1 cellular context compared by ENCODE assay signal in genomic region chr12:122967151-122967550, GRCh38.
TF ChIP-seq lines count a peak whose summit lies in the region.

No MANE protein-coding gene starts in this region.

TF ChIP-seq in IMR-90, 13 proteins besides CTCF, POLR2A, EP300 and RAD21:
- TF ChIP-seq USF2 (IDR thresholded peaks at IDR 0.05; ENCODE audit: low read depth, low read length) (no peak), MAZ (IDR thresholded peaks at IDR 0.05; ENCODE audit: borderline replicate concordance, low read depth, low read length) (no peak), BHLHE40 (IDR thresholded peaks at IDR 0.05; ENCODE audit: low read depth, low read length) (no peak), MAFK (IDR thresholded peaks at IDR 0.05; ENCODE audit: low read depth, low read length) (no peak), CEBPB (IDR thresholded peaks at IDR 0.05; ENCODE audit: low read depth, low read length) (no peak), SMC3 (IDR thresholded peaks at IDR 0.05; ENCODE audit: low read depth, low read length) (no peak), FOS (IDR thresholded peaks at IDR 0.05; ENCODE audit: low read depth, low read length) (no peak), RCOR1 (IDR thresholded peaks at IDR 0.05; ENCODE audit: insufficient replicate concordance, low read length) (no peak), MXI1 (IDR thresholded peaks at IDR 0.05; ENCODE audit: borderline replicate concordance, low read depth, low read length) (no peak), CHD1 (IDR thresholded peaks at IDR 0.05; ENCODE audit: low read depth, low read length) (no peak)
- TF ChIP-seq, protein P1, sequence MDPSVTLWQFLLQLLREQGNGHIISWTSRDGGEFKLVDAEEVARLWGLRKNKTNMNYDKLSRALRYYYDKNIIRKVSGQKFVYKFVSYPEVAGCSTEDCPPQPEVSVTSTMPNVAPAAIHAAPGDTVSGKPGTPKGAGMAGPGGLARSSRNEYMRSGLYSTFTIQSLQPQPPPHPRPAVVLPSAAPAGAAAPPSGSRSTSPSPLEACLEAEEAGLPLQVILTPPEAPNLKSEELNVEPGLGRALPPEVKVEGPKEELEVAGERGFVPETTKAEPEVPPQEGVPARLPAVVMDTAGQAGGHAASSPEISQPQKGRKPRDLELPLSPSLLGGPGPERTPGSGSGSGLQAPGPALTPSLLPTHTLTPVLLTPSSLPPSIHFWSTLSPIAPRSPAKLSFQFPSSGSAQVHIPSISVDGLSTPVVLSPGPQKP (IDR thresholded peaks at IDR 0.05; ENCODE audit: borderline replicate concordance, low read depth, low read length) = no peak
